7 cellular contexts compared by ENCODE assay signal in genomic region chr11:3579600-3580459, GRCh38.
DNase-seq lines count a peak whose midpoint lies in the region; ATAC-seq and TF ChIP-seq lines count a peak whose summit lies in the region.
"Not testable (repeated sequence)": the region's sequence is repeated elsewhere in the genome, so short reads cannot be mapped to it uniquely, and the experiment has no call there.

No MANE protein-coding gene starts in this region.

- H3K36me3 ChIP-seq in hepatocyte (replicated peaks; ENCODE audit: insufficient read depth, low read depth); naive thymus-derived CD4-positive, alpha-beta T cell (ENCODE audit: control insufficient read depth in 2 of 3, insufficient read depth in 3 of 3, low read length in 3 of 3): not testable (repeated sequence)

- intact Hi-C loops in MCF 10A (cut with micrococcal nuclease); naive thymus-derived CD4-positive, alpha-beta T cell (cut with micrococcal nuclease): not testable (repeated sequence)

- not testable (repeated sequence) for H3K27me3 ChIP-seq in hepatocyte; naive thymus-derived CD4-positive, alpha-beta T cell (ENCODE audit: control insufficient read depth in 2 of 2, insufficient read depth in 2 of 2, low read length in 2 of 2)

- not testable (repeated sequence) for H3K27ac Mint-ChIP-seq in T-cell; activated T-cell treated with anti-CD3 and anti-CD28 coated beads, Interleukin-2, amount 50 U/mL, for 24 hours; MCF 10A (ENCODE audit: low read depth, unreplicated experiment); stimulated activated effector memory CD8-positive, alpha-beta T cell treated with anti-CD3 and anti-CD28 coated beads, Interleukin-12 subunit alpha, Interleukin-12 subunit beta, amount 100 ng/mL, for 72 hours
- peak overlapping the region in 4 of 9 donors; percentile 38 to 76 (median 52) for H3K27ac Mint-ChIP-seq in naive thymus-derived CD4-positive, alpha-beta T cell

- not testable (repeated sequence) for H3K9me3 Mint-ChIP-seq in T-cell; activated T-cell treated with anti-CD3 and anti-CD28 coated beads, Interleukin-2, amount 50 U/mL, for 24 hours; MCF 10A (ENCODE audit: unreplicated experiment); naive thymus-derived CD4-positive, alpha-beta T cell; stimulated activated effector memory CD8-positive, alpha-beta T cell treated with anti-CD3 and anti-CD28 coated beads, Interleukin-12 subunit alpha, Interleukin-12 subunit beta, amount 100 ng/mL, for 72 hours

- ATAC-seq in T-cell (replicated peaks in 1 of 4); naive thymus-derived CD4-positive, alpha-beta T cell; stimulated activated effector memory CD8-positive, alpha-beta T cell treated with anti-CD3 and anti-CD28 coated beads, Interleukin-12 subunit alpha, Interleukin-12 subunit beta, amount 100 ng/mL, for 72 hours: not testable (repeated sequence)

- peak overlapping the region; percentile 95 for H3K4me2 ChIP-seq in hepatocyte

- not testable (repeated sequence) for TF ChIP-seq CTCF in MCF 10A (IDR thresholded peaks at IDR 0.05; ENCODE audit: unreplicated experiment); hepatocyte (IDR thresholded peaks at IDR 0.05; ENCODE audit: poor library complexity)

- H3K36me3 Mint-ChIP-seq in T-cell; activated T-cell treated with anti-CD3 and anti-CD28 coated beads, Interleukin-2, amount 50 U/mL, for 24 hours (ENCODE audit: low read depth); MCF 10A (ENCODE audit: insufficient read depth, unreplicated experiment); naive thymus-derived CD4-positive, alpha-beta T cell; stimulated activated effector memory CD8-positive, alpha-beta T cell treated with anti-CD3 and anti-CD28 coated beads, Interleukin-12 subunit alpha, Interleukin-12 subunit beta, amount 100 ng/mL, for 72 hours: not testable (repeated sequence)

- H3K27me3 Mint-ChIP-seq in T-cell (peaks cover 30 to 37% of the 10 kb centered on the region in 2 donors), MCF 10A (ENCODE audit: insufficient read depth, unreplicated experiment) (peaks cover 58% of the 10 kb centered on the region)
- peaks cover 45% of the 10 kb centered on the region for H3K27me3 Mint-ChIP-seq in activated T-cell treated with anti-CD3 and anti-CD28 coated beads, Interleukin-2, amount 50 U/mL, for 24 hours
- peaks cover 4 to 40% (median 30%) of the 10 kb centered on the region in 5 donors for H3K27me3 Mint-ChIP-seq in naive thymus-derived CD4-positive, alpha-beta T cell

- POLR2A ChIA-PET in T-cell (lab: Charles Lee); MCF 10A (lab: Yijun Ruan, JAX); naive thymus-derived CD4-positive, alpha-beta T cell (lab: Charles Lee): not testable (repeated sequence)

- not testable (repeated sequence) for BruUV-seq in MCF 10A (replicated peaks; lab: Mats Ljungman, UMichigan)

- H4K20me1 ChIP-seq in hepatocyte (ENCODE audit: insufficient read depth, poor library complexity, severe bottlenecking): not testable (repeated sequence)

- not testable (repeated sequence) for H3K4me1 ChIP-seq in hepatocyte (ENCODE audit: insufficient read depth); naive thymus-derived CD4-positive, alpha-beta T cell (ENCODE audit: control insufficient read depth in 2 of 2, insufficient read depth in 2 of 2, low read length in 2 of 2)

- CTCF ChIA-PET in T-cell (lab: Charles Lee) (interaction anchor here in 1 of 2 donors (0.6 kb wide), 1 partner anchor 140 kb away, joined by 3 read pairs; no protein-coding TSS in a partner anchor), MCF 10A (lab: Yijun Ruan, JAX) (interaction anchor here (0.6 to 2.3 kb wide), 4 partner anchors 29 to 518 kb away, joined by 3 to 7 read pairs (median 4); no protein-coding TSS in a partner anchor)
- CTCF ChIA-PET in naive thymus-derived CD4-positive, alpha-beta T cell (lab: Charles Lee): not testable (repeated sequence)

- H3K4me1 Mint-ChIP-seq in T-cell: peaks cover 10 to 16% (median 12%) of the 10 kb centered on the region in 3 donors
- H3K4me1 Mint-ChIP-seq in activated T-cell treated with anti-CD3 and anti-CD28 coated beads, Interleukin-2, amount 50 U/mL, for 24 hours (ENCODE audit: low read depth): peaks cover 10% of the 10 kb centered on the region
- H3K4me1 Mint-ChIP-seq in MCF 10A (ENCODE audit: insufficient read depth, unreplicated experiment); stimulated activated effector memory CD8-positive, alpha-beta T cell treated with anti-CD3 and anti-CD28 coated beads, Interleukin-12 subunit alpha, Interleukin-12 subunit beta, amount 100 ng/mL, for 72 hours: not testable (repeated sequence)
- peaks cover 0 to 13% (median 5%) of the 10 kb centered on the region in 7 donors for H3K4me1 Mint-ChIP-seq in naive thymus-derived CD4-positive, alpha-beta T cell

- H2AFZ ChIP-seq in hepatocyte: not testable (repeated sequence)

- H3K79me2 ChIP-seq in hepatocyte: peaks cover 22% of the 10 kb centered on the region

- peak; percentile 6 for DNase-seq in EL
- peak in 1 of 34 experiments; percentile 1 for DNase-seq in T-cell
- not testable (repeated sequence) for DNase-seq in activated T-cell treated with anti-CD3 and anti-CD28 coated beads, Interleukin-2, amount 50 U/mL, for 24 hours; MCF 10A (ENCODE audit: unreplicated experiment); naive thymus-derived CD4-positive, alpha-beta T cell; stimulated activated effector memory CD8-positive, alpha-beta T cell treated with anti-CD3 and anti-CD28 coated beads, Interleukin-12 subunit alpha, Interleukin-12 subunit beta, amount 100 ng/mL, for 72 hours (ENCODE audit: low spot score in 2 of 2)
- DNase-seq in hepatocyte (ENCODE audit: low spot score): peak; percentile 48

- peak overlapping the region; percentile 46 to 72 (median 68) for H3K4me3 Mint-ChIP-seq in T-cell
- H3K4me3 Mint-ChIP-seq in activated T-cell treated with anti-CD3 and anti-CD28 coated beads, Interleukin-2, amount 50 U/mL, for 24 hours: peak overlapping the region; percentile 60
- peak overlapping the region; percentile 29 for H3K4me3 Mint-ChIP-seq in MCF 10A (ENCODE audit: unreplicated experiment)
- H3K4me3 Mint-ChIP-seq in naive thymus-derived CD4-positive, alpha-beta T cell: peak overlapping the region; percentile 20 to 80 (median 68)
- H3K4me3 Mint-ChIP-seq in stimulated activated effector memory CD8-positive, alpha-beta T cell treated with anti-CD3 and anti-CD28 coated beads, Interleukin-12 subunit alpha, Interleukin-12 subunit beta, amount 100 ng/mL, for 72 hours: peak overlapping the region; percentile 60

- not testable (repeated sequence) for H3K9me3 ChIP-seq in hepatocyte (ENCODE audit: low read depth); naive thymus-derived CD4-positive, alpha-beta T cell (ENCODE audit: control insufficient read depth in 2 of 3, low read length in 3 of 3)

- H3K27ac ChIP-seq in hepatocyte: peak overlapping the region; percentile 89
- not testable (repeated sequence) for H3K27ac ChIP-seq in naive thymus-derived CD4-positive, alpha-beta T cell (ENCODE audit: low read depth, low read length)

- WGBS in hepatocyte (ENCODE audit: low lambda C conversion rate, missing lambda C conversion rate): 65% methylated on average over 27 of the region's 29 CpGs

- not testable (repeated sequence) for H3K4me3 ChIP-seq in hepatocyte; naive thymus-derived CD4-positive, alpha-beta T cell (ENCODE audit: low read length)

- not testable (repeated sequence) for H3K9me2 ChIP-seq in hepatocyte (replicated peaks; ENCODE audit: insufficient read depth)
